1 cellular context compared by ENCODE assay signal in genomic region chr12:21651821-21652220, GRCh38.
TF ChIP-seq lines count a peak whose summit lies in the region.

No MANE protein-coding gene starts in this region.

TF ChIP-seq in WTC11, 78 proteins besides CTCF, POLR2A, EP300 and RAD21 (continued from another document):
- TF ChIP-seq, protein P1, sequence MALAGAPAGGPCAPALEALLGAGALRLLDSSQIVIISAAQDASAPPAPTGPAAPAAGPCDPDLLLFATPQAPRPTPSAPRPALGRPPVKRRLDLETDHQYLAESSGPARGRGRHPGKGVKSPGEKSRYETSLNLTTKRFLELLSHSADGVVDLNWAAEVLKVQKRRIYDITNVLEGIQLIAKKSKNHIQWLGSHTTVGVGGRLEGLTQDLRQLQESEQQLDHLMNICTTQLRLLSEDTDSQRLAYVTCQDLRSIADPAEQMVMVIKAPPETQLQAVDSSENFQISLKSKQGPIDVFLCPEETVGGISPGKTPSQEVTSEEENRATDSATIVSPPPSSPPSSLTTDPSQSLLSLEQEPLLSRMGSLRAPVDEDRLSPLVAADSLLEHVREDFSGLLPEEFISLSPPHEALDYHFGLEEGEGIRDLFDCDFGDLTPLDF (CRISPR knock-in tag; IDR thresholded peaks at IDR 0.05) = no peak
- no peak for TF ChIP-seq SMAD4 (CRISPR knock-in tag; IDR thresholded peaks at IDR 0.05)
- TF ChIP-seq FOXJ3 (CRISPR knock-in tag; IDR thresholded peaks at IDR 0.05; ENCODE audit: borderline replicate concordance) = no peak
- TF ChIP-seq ZNF138 (CRISPR knock-in tag; conservative IDR thresholded peaks at IDR 0.05) = no peak
- no peak for TF ChIP-seq CDX4 (CRISPR knock-in tag; IDR thresholded peaks at IDR 0.05; ENCODE audit: borderline replicate concordance)
- no peak for TF ChIP-seq HMGA2 (CRISPR knock-in tag; IDR thresholded peaks at IDR 0.05)
- TF ChIP-seq ELF4 (CRISPR knock-in tag; IDR thresholded peaks at IDR 0.05; ENCODE audit: low read depth) = no peak
- no peak for TF ChIP-seq TCF7 (CRISPR knock-in tag; IDR thresholded peaks at IDR 0.05; ENCODE audit: low read depth)
- TF ChIP-seq, protein P2, sequence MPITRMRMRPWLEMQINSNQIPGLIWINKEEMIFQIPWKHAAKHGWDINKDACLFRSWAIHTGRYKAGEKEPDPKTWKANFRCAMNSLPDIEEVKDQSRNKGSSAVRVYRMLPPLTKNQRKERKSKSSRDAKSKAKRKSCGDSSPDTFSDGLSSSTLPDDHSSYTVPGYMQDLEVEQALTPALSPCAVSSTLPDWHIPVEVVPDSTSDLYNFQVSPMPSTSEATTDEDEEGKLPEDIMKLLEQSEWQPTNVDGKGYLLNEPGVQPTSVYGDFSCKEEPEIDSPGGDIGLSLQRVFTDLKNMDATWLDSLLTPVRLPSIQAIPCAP (CRISPR knock-in tag; IDR thresholded peaks at IDR 0.05) = no peak
- TF ChIP-seq ZMAT4 (CRISPR knock-in tag; IDR thresholded peaks at IDR 0.05) = no peak
- TF ChIP-seq USF2 (CRISPR knock-in tag; IDR thresholded peaks at IDR 0.05) = no peak
- no peak for TF ChIP-seq ATF6 (CRISPR knock-in tag; IDR thresholded peaks at IDR 0.05)
